ENCODE assay signal across 33 cellular contexts in the genomic region with DNA sequence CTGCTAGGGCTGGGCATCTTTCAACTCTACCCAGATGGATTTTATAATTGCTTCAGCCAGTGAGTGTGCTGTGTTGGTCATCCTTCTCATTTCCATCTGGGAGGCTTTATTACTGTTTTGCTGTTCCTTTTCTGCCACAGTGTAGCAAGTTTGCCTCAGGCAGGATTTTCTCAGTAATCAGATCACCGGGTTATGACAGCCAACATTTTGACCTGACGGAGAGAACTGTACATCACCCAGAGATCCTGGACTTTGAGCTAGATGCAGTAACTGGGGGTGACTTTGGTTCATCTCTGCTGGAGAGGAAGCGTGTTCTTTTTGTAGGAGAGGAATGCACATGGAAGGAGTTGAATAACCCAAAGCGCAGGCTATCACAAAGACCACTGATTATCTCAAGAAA.
"Had no signal": no experiment of that assay in that cellular context is flagged by ENCODE, and none has a peak within 500 bp of the region (broad histone marks: within the 10 kb centered on the region; RNA-seq: fewer than 3 reads in every experiment).

No MANE protein-coding gene starts in this region.

- H3K27ac Mint-ChIP-seq: activated CD4-positive, alpha-beta memory T cell treated with anti-CD3 and anti-CD28 coated beads, Interleukin-2, amount 10 ng/mL, durations not matched to agents 7 days and 5 days; activated CD4-positive, alpha-beta T cell treated with anti-CD3 and anti-CD28 coated beads, Interleukin-2, amount 10 ng/mL, durations not matched to agents 7 days and 5 days; activated T-cell treated with anti-CD3 and anti-CD28 coated beads, Interleukin-2, amount 50 U/mL, for 24 hours; immature natural killer cell; naive thymus-derived CD8-positive, alpha-beta T cell; neural progenitor cell; stimulated activated memory B cell treated with anti-CD40 and anti-IgM and Interleukin-4, amounts not matched to agents 10 μg/mL and 1 μg/mL and 100 μg/mL, for 72 hours; stimulated activated naive CD8-positive, alpha-beta T cell treated with anti-CD3 and anti-CD28 coated beads, Interleukin-15, amount 100 ng/mL, for 72 hours had no signal

- H3K4me3 Mint-ChIP-seq: activated CD4-positive, alpha-beta memory T cell treated with anti-CD3 and anti-CD28 coated beads, Interleukin-2, amount 10 ng/mL, durations not matched to agents 7 days and 5 days; activated CD4-positive, alpha-beta T cell treated with anti-CD3 and anti-CD28 coated beads, Interleukin-2, amount 10 ng/mL, durations not matched to agents 7 days and 5 days; activated T-cell treated with anti-CD3 and anti-CD28 coated beads, Interleukin-2, amount 50 U/mL, for 24 hours; immature natural killer cell; naive thymus-derived CD8-positive, alpha-beta T cell; neural progenitor cell; stimulated activated memory B cell treated with anti-CD40 and anti-IgM and Interleukin-4, amounts not matched to agents 10 μg/mL and 1 μg/mL and 100 μg/mL, for 72 hours; stimulated activated naive CD8-positive, alpha-beta T cell treated with anti-CD3 and anti-CD28 coated beads, Interleukin-15, amount 100 ng/mL, for 72 hours had no signal

- H3K9me3 ChIP-seq: sigmoid colon, thyroid gland, upper lobe of right lung had no signal

- H3K4me1 ChIP-seq: neural progenitor cell had no signal

- DNase-seq: activated CD4-positive, alpha-beta memory T cell treated with anti-CD3 and anti-CD28 coated beads, Interleukin-2, amount 10 ng/mL, durations not matched to agents 7 days and 5 days; activated CD4-positive, alpha-beta T cell treated with anti-CD3 and anti-CD28 coated beads, Interleukin-2, amount 10 ng/mL, durations not matched to agents 7 days and 5 days; activated CD4-positive, CD25-positive, alpha-beta regulatory T cell treated with anti-CD3 and anti-CD28 coated beads, Interleukin-2, amount 50 U/mL, for 72 hours; activated CD8-positive, alpha-beta memory T cell treated with anti-CD3 and anti-CD28 coated beads, Interleukin-2, amount 50 U/mL, for 48 hours; activated gamma-delta T cell treated with Interleukin-2 at 50 U/mL for 16 hours; activated naive CD4-positive, alpha-beta T cell treated with anti-CD3 and anti-CD28 coated beads, Interleukin-2, amount 50 U/mL, for 16 hours; activated T-cell treated with anti-CD3 and anti-CD28 coated beads, Interleukin-2, amount 50 U/mL, for 24 hours; amygdala; dermis blood vessel endothelial cell; effector CD4-positive, alpha-beta T cell; esophagus squamous epithelium; head of caudate nucleus; hypothalamus; immature natural killer cell; kidney; left colon; lower lobe of right lung; mesenchymal stem cell; naive thymus-derived CD8-positive, alpha-beta T cell; occipital lobe; posterior cingulate gyrus; sigmoid colon; small intestine; stimulated activated CD4-positive, alpha-beta T cell treated with anti-CD3 and anti-CD28 coated beads, Interleukin-1b, Interleukin-23, amount 100 ng/mL, for 48 hours; stimulated activated CD4-positive, alpha-beta T cell treated with anti-CD3 and anti-CD28 coated beads, Interleukin-4, amount 100 ng/mL, for 4 hours; stimulated activated CD8-positive, alpha-beta memory T cell treated with anti-CD3 and anti-CD28 coated beads, Interleukin-4, amount 100 ng/mL, for 48 hours; stimulated activated naive CD8-positive, alpha-beta T cell treated with anti-CD3 and anti-CD28 coated beads, Interleukin-15, amount 100 ng/mL, for 72 hours; substantia nigra; T-helper 2 cell; thyroid gland; upper lobe of right lung had no signal

- H3K4me2 ChIP-seq: neural progenitor cell had no signal

- H3K36me3 Mint-ChIP-seq: immature natural killer cell; stimulated activated memory B cell treated with anti-CD40 and anti-IgM and Interleukin-4, amounts not matched to agents 10 μg/mL and 1 μg/mL and 100 μg/mL, for 72 hours had no signal

- H3K27me3 ChIP-seq: esophagus squamous epithelium, neural progenitor cell, sigmoid colon, thyroid gland, upper lobe of right lung had no signal

- H2AFZ ChIP-seq: neural progenitor cell had no signal

- H3K4me3 ChIP-seq: esophagus squamous epithelium, lower lobe of right lung, neural progenitor cell, sigmoid colon, thyroid gland, upper lobe of right lung had no signal

- H3K9ac ChIP-seq: neural progenitor cell had no signal

- H3K36me3 ChIP-seq: esophagus squamous epithelium, lower lobe of right lung, neural progenitor cell, sigmoid colon, thyroid gland, upper lobe of right lung had no signal

- H3K27ac ChIP-seq: esophagus squamous epithelium, lower lobe of right lung, neural progenitor cell, sigmoid colon, thyroid gland, upper lobe of right lung had no signal

- H3K4me1 Mint-ChIP-seq: immature natural killer cell; naive thymus-derived CD8-positive, alpha-beta T cell; stimulated activated memory B cell treated with anti-CD40 and anti-IgM and Interleukin-4, amounts not matched to agents 10 μg/mL and 1 μg/mL and 100 μg/mL, for 72 hours; stimulated activated naive CD8-positive, alpha-beta T cell treated with anti-CD3 and anti-CD28 coated beads, Interleukin-15, amount 100 ng/mL, for 72 hours had no signal

- H3K27me3 Mint-ChIP-seq: stimulated activated memory B cell treated with anti-CD40 and anti-IgM and Interleukin-4, amounts not matched to agents 10 μg/mL and 1 μg/mL and 100 μg/mL, for 72 hours had no signal

- ATAC-seq: left colon; lower lobe of right lung; naive thymus-derived CD8-positive, alpha-beta T cell; stimulated activated memory B cell treated with anti-CD40 and anti-IgM and Interleukin-4, amounts not matched to agents 10 μg/mL and 1 μg/mL and 100 μg/mL, for 72 hours; stimulated activated naive CD8-positive, alpha-beta T cell treated with anti-CD3 and anti-CD28 coated beads, Interleukin-15, amount 100 ng/mL, for 72 hours; upper lobe of right lung had no signal
